Comparison of ENCODE assay signal across 28 cellular contexts in the genomic region with DNA sequence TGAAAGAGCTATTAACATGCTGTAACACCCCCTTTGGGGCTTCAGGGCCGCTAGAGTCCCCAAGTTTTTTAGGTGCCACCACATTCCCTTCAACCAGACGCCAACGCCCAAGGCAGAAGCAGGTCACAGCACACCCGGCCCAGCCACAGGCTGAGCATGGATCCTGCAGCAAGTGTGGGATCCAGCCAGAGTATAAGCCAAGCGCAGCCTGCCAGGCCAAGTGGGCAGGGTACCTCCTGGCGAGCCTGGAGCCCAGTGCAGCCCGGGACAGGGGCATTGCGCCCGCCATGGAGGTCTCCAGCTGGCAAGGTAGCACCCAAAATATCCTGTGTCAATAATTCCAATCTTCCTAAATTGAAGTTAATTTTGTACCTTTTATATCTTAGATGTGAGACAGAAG.
"Had no signal": no experiment of that assay in that cellular context is flagged by ENCODE, and none has a peak within 500 bp of the region (broad histone marks: within the 10 kb centered on the region; RNA-seq: fewer than 3 reads in every experiment).

No MANE protein-coding gene starts in this region.

- H3K4me3 Mint-ChIP-seq: naive thymus-derived CD4-positive, alpha-beta T cell; natural killer cell; nephron; neural progenitor cell; stimulated activated effector memory CD8-positive, alpha-beta T cell treated with anti-CD3 and anti-CD28 coated beads, Interleukin-12 subunit alpha, Interleukin-12 subunit beta, amount 100 ng/mL, for 72 hours; stimulated activated naive B cell treated with anti-CD40 and anti-IgM and Interleukin-4, amounts not matched to agents 10 μg/mL and 1 μg/mL and 100 μg/mL, for 72 hours; stimulated activated naive CD8-positive, alpha-beta T cell treated with anti-CD3 and anti-CD28 coated beads, Interleukin-15, Interleukin-2, amounts not matched to agents 100 ng/mL and 50 ng/mL, for 24 hours had no signal

- H3K4me3 ChIP-seq: neural progenitor cell, pancreas, prostate gland, right atrium auricular region, right lobe of liver, sigmoid colon, stomach, thoracic aorta, thyroid gland, tibial nerve, upper lobe of left lung, uterus had no signal

- ATAC-seq: naive thymus-derived CD4-positive, alpha-beta T cell; natural killer cell; pancreas; right lobe of liver; stimulated activated effector memory CD8-positive, alpha-beta T cell treated with anti-CD3 and anti-CD28 coated beads, Interleukin-12 subunit alpha, Interleukin-12 subunit beta, amount 100 ng/mL, for 72 hours; stimulated activated naive B cell treated with anti-CD40 and anti-IgM and Interleukin-4, amounts not matched to agents 10 μg/mL and 1 μg/mL and 100 μg/mL, for 72 hours had no signal

- H3K27me3 Mint-ChIP-seq: naive thymus-derived CD4-positive, alpha-beta T cell; stimulated activated naive B cell treated with anti-CD40 and anti-IgM and Interleukin-4, amounts not matched to agents 10 μg/mL and 1 μg/mL and 100 μg/mL, for 72 hours; stimulated activated naive CD8-positive, alpha-beta T cell treated with anti-CD3 and anti-CD28 coated beads, Interleukin-15, Interleukin-2, amounts not matched to agents 100 ng/mL and 50 ng/mL, for 24 hours had no signal

- H3K36me3 ChIP-seq: neural progenitor cell, neutrophil, pancreas, prostate gland, right atrium auricular region, right lobe of liver, sigmoid colon, stomach, thoracic aorta, thyroid gland, upper lobe of left lung, uterus had no signal

- FAIRE-seq: pancreas, small intestine had no signal

- H3K4me1 ChIP-seq: neural progenitor cell, pancreas, prostate gland, right atrium auricular region, right lobe of liver, sigmoid colon, stomach, thyroid gland, tibial nerve, upper lobe of left lung, uterus had no signal

- H3K36me3 Mint-ChIP-seq: natural killer cell, neural progenitor cell had no signal

- H3K27ac Mint-ChIP-seq: naive thymus-derived CD4-positive, alpha-beta T cell; natural killer cell; nephron; neural progenitor cell; stimulated activated effector memory CD8-positive, alpha-beta T cell treated with anti-CD3 and anti-CD28 coated beads, Interleukin-12 subunit alpha, Interleukin-12 subunit beta, amount 100 ng/mL, for 72 hours; stimulated activated naive B cell treated with anti-CD40 and anti-IgM and Interleukin-4, amounts not matched to agents 10 μg/mL and 1 μg/mL and 100 μg/mL, for 72 hours; stimulated activated naive CD8-positive, alpha-beta T cell treated with anti-CD3 and anti-CD28 coated beads, Interleukin-15, Interleukin-2, amounts not matched to agents 100 ng/mL and 50 ng/mL, for 24 hours had no signal

- H3K9me3 ChIP-seq: neutrophil, pancreas, prostate gland, right atrium auricular region, right lobe of liver, sigmoid colon, stomach, thoracic aorta, thyroid gland, tibial nerve, upper lobe of left lung, uterus had no signal

- H3K27ac ChIP-seq: neural progenitor cell, neutrophil, pancreas, prostate gland, right atrium auricular region, right lobe of liver, sigmoid colon, stomach, thoracic aorta, thyroid gland, tibial nerve, upper lobe of left lung, uterus had no signal

- H3K27me3 ChIP-seq: neural progenitor cell, neutrophil, pancreas, right atrium auricular region, right lobe of liver, sigmoid colon, stomach, thyroid gland, tibial nerve, upper lobe of left lung, uterus had no signal

- H2AFZ ChIP-seq: neural progenitor cell had no signal

- H3K9me3 Mint-ChIP-seq: natural killer cell; neural progenitor cell; stimulated activated effector memory CD8-positive, alpha-beta T cell treated with anti-CD3 and anti-CD28 coated beads, Interleukin-12 subunit alpha, Interleukin-12 subunit beta, amount 100 ng/mL, for 72 hours; stimulated activated naive B cell treated with anti-CD40 and anti-IgM and Interleukin-4, amounts not matched to agents 10 μg/mL and 1 μg/mL and 100 μg/mL, for 72 hours; stimulated activated naive CD8-positive, alpha-beta T cell treated with anti-CD3 and anti-CD28 coated beads, Interleukin-15, Interleukin-2, amounts not matched to agents 100 ng/mL and 50 ng/mL, for 24 hours had no signal

- DNase-seq: naive thymus-derived CD4-positive, alpha-beta T cell; natural killer cell; nucleus accumbens; retina; right lobe of liver; sigmoid colon; small intestine; stimulated activated CD4-positive, alpha-beta T cell treated with anti-CD3 and anti-CD28 coated beads, Interleukin-15, amount 100 ng/mL, for 24 hours; stimulated activated CD4-positive, alpha-beta T cell treated with anti-CD3 and anti-CD28 coated beads, Interleukin-2, amount 100 ng/mL, for 24 hours; stimulated activated CD4-positive, alpha-beta T cell treated with anti-CD3 and anti-CD28 coated beads, Interleukin-2, amount 100 ng/mL, for 48 hours; stimulated activated CD4-positive, alpha-beta T cell treated with anti-CD3 and anti-CD28 coated beads, Interleukin-4, amount 100 ng/mL, for 24 hours; stimulated activated naive B cell treated with anti-CD40 and anti-IgM and Interleukin-4, amounts not matched to agents 10 μg/mL and 1 μg/mL and 100 μg/mL, for 72 hours; stimulated activated naive CD4-positive, alpha-beta T cell treated with Interleukin-2 at 50 U/mL for 16 hours; stomach; thyroid gland; trophoblast cell; uterus had no signal

- H3K4me2 ChIP-seq: neural progenitor cell had no signal

- H3K9ac ChIP-seq: neural progenitor cell had no signal

- H3K4me1 Mint-ChIP-seq: naive thymus-derived CD4-positive, alpha-beta T cell; natural killer cell; nephron; neural progenitor cell; stimulated activated effector memory CD8-positive, alpha-beta T cell treated with anti-CD3 and anti-CD28 coated beads, Interleukin-12 subunit alpha, Interleukin-12 subunit beta, amount 100 ng/mL, for 72 hours; stimulated activated naive B cell treated with anti-CD40 and anti-IgM and Interleukin-4, amounts not matched to agents 10 μg/mL and 1 μg/mL and 100 μg/mL, for 72 hours had no signal
